15 cellular contexts compared by ENCODE assay signal in the genomic region with DNA sequence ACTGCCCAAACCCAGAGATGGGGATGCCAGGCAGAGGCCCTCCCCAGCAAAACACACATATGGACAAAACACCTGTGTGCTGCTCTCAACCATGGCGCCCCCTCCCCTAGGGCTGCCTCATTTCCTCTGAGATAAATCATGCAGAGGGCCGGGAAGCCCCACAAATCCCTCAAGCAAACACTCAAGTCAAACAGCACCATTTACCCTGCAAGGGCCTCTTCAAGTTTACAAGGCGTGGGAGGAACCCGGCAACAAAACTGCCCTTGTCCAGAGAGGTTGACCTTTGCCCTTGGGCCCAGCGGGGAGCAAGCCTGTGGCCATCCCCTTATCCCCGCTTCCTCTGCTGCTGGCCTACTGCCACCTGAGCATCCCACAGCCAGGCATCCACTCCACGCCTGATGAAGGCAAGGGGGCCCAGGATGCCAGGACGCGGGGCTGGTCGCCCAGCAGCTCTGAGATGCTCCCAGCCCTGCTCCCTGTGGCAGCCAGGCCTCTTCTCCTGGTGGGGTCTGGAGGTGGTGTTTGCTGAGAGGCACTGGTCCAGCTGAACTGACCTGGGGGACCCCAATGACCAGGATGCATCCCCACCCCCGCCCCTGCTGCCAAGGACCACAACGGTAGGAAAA.
DNase-seq lines count a peak whose midpoint lies in the region; ATAC-seq and TF ChIP-seq lines count a peak whose summit lies in the region.
"Had no signal": no experiment of that assay in that cellular context is flagged by ENCODE, and none has a peak within 500 bp of the region (broad histone marks: within the 10 kb centered on the region; RNA-seq: fewer than 3 reads in every experiment).

No MANE protein-coding gene starts in this region.

- no peaks in the 10 kb centered on the region for H3K27me3 Mint-ChIP-seq in activated naive CD4-positive, alpha-beta T cell treated with anti-CD3 and anti-CD28 coated beads for 36 hours (ENCODE audit: low read depth)
- H3K27me3 Mint-ChIP-seq: activated naive CD8-positive, alpha-beta T cell had no signal

- intact Hi-C loops in activated naive CD4-positive, alpha-beta T cell treated with anti-CD3 and anti-CD28 coated beads for 36 hours (cut with micrococcal nuclease), result loop anchor here (10.0 kb wide), 1 partner anchor 1346 kb away; no protein-coding TSS in a partner anchor
- intact Hi-C loops in vagina (cut with DNase I), result loop anchor here (10.0 kb wide), 2 partner anchors 76 to 126 kb away; a partner anchor contains a TSS

- TF ChIP-seq POLR2A in vagina (IDR thresholded peaks at IDR 0.05) (no peak), upper lobe of left lung (IDR thresholded peaks at IDR 0.05) (no peak)

- H3K27me3 ChIP-seq in vagina (no peaks in the 10 kb centered on the region), upper lobe of left lung (no peaks in the 10 kb centered on the region)
- H3K27me3 ChIP-seq: dorsolateral prefrontal cortex, SJCRH30 had no signal

- H3K36me3 ChIP-seq in vagina (peaks cover 0 to 16% of the 10 kb centered on the region in 2 donors), upper lobe of left lung (peaks cover 0 to 40% (median 17%) of the 10 kb centered on the region in 4 donors)

- CTCF ChIA-PET in activated naive CD4-positive, alpha-beta T cell treated with anti-CD3 and anti-CD28 coated beads for 36 hours (lab: Charles Lee), result no interaction called here

- H3K4me1 ChIP-seq in vagina, result peaks cover 53% of the 10 kb centered on the region
- peaks cover 0 to 8% (median 5%) of the 10 kb centered on the region in 4 donors for H3K4me1 ChIP-seq in upper lobe of left lung
- H3K4me1 ChIP-seq: SJCRH30 had no signal

- no peak overlapping the region for H3K27ac Mint-ChIP-seq in activated naive CD4-positive, alpha-beta T cell treated with anti-CD3 and anti-CD28 coated beads for 36 hours
- H3K27ac Mint-ChIP-seq: activated naive CD8-positive, alpha-beta T cell had no signal

- H3K27ac ChIP-seq in vagina, result peak overlapping the region; percentile 10
- no peak overlapping the region for H3K27ac ChIP-seq in upper lobe of left lung
- H3K27ac ChIP-seq: SJCRH30 had no signal

- peak; percentile 24 for DNase-seq in activated naive CD4-positive, alpha-beta T cell treated with anti-CD3 and anti-CD28 coated beads for 36 hours
- DNase-seq in activated naive CD4-positive, alpha-beta T cell (lab: John Stamatoyannopoulos, UW), result no peak
- DNase-seq in NCI-H146 (lab: John Stamatoyannopoulos, UW) (peak; percentile 79), fibroblast of villous mesenchyme (ENCODE audit: low read depth) (peak; percentile 21), vagina (ENCODE audit: extremely low spot score in 2 of 2) (no peak), NCI-H2171 (lab: John Stamatoyannopoulos, UW) (no peak), upper lobe of left lung (no peak)
- DNase-seq: dorsolateral prefrontal cortex, GDM1, NCI-H2081 had no signal

- peaks cover 3% of the 10 kb centered on the region for H3K4me1 Mint-ChIP-seq in activated naive CD4-positive, alpha-beta T cell treated with anti-CD3 and anti-CD28 coated beads for 36 hours (ENCODE audit: low read depth)

- WGBS in upper lobe of left lung, 2 donors, result 69 to 70% methylated on average over 7 to 12 of the region's 12 CpGs

- H3K4me3 Mint-ChIP-seq in activated naive CD4-positive, alpha-beta T cell treated with anti-CD3 and anti-CD28 coated beads for 36 hours, result no peak overlapping the region
- H3K4me3 Mint-ChIP-seq: activated naive CD8-positive, alpha-beta T cell had no signal

- H3K36me3 Mint-ChIP-seq in activated naive CD4-positive, alpha-beta T cell treated with anti-CD3 and anti-CD28 coated beads for 36 hours (ENCODE audit: low read depth), result no peaks in the 10 kb centered on the region
- H3K36me3 Mint-ChIP-seq: activated naive CD8-positive, alpha-beta T cell had no signal

- H3K9me3 ChIP-seq in vagina, result no peaks in the 10 kb centered on the region
- no peaks in the 10 kb centered on the region for H3K9me3 ChIP-seq in upper lobe of left lung
- H3K9me3 ChIP-seq: SJCRH30 had no signal

- no peaks in the 10 kb centered on the region for H3K9me3 Mint-ChIP-seq in activated naive CD4-positive, alpha-beta T cell treated with anti-CD3 and anti-CD28 coated beads for 36 hours

- H3K4me3 ChIP-seq in fibroblast of villous mesenchyme (ENCODE audit: low read depth, low read length) (no peak overlapping the region), vagina (no peak overlapping the region), upper lobe of left lung (no peak overlapping the region)
- H3K4me3 ChIP-seq: dorsolateral prefrontal cortex, lung, SJCRH30 had no signal

- ATAC-seq in HG03039 (IDR thresholded peaks at IDR 0.05; ENCODE audit: unreplicated experiment) (no peak), upper lobe of left lung (ENCODE audit: low FRiP score in 2 of 2) (no peak)
- ATAC-seq: right cardiac atrium had no signal

- TF ChIP-seq CTCF in fibroblast of villous mesenchyme (IDR thresholded peaks at IDR 0.05; ENCODE audit: insufficient read depth, low read depth, low read length) (no peak), vagina (IDR thresholded peaks at IDR 0.05) (no peak), upper lobe of left lung (IDR thresholded peaks at IDR 0.05) (no peak)

- no peak for TF ChIP-seq EP300 in upper lobe of left lung (IDR thresholded peaks at IDR 0.05)

Comparison
In these comparisons a context has a peak if more than half of its experiments do, and no peak if none do; other contexts are left out.
1. DNase-seq: peak in activated naive CD4-positive, alpha-beta T cell treated with anti-CD3 and anti-CD28 coated beads for 36 hours (single experiment), NCI-H146 (single experiment) and fibroblast of villous mesenchyme (single experiment); none in activated naive CD4-positive, alpha-beta T cell (0 of 4), vagina (0 of 2), NCI-H2171 (single experiment) and upper lobe of left lung (0 of 2).